In genomic region chr17:39271546-39271945, GRCh38 we compare ENCODE assay signal across 25 cellular contexts.
DNase-seq lines count a peak whose midpoint lies in the region; ATAC-seq and TF ChIP-seq lines count a peak whose summit lies in the region.
"Had no signal": no experiment of that assay in that cellular context is flagged by ENCODE, and none has a peak within 500 bp of the region (broad histone marks: within the 10 kb centered on the region; RNA-seq: fewer than 3 reads in every experiment).

No MANE protein-coding gene starts in this region.

- no peak for TF ChIP-seq CTCF in AG09319 (IDR thresholded peaks at IDR 0.05; ENCODE audit: low read depth, low read length)

- no peak for ATAC-seq in GM18907 (IDR thresholded peaks at IDR 0.05; ENCODE audit: unreplicated experiment)
- ATAC-seq: gastrocnemius medialis; GM12878; HCT116; HepG2; naive thymus-derived CD8-positive, alpha-beta T cell; stimulated activated memory B cell treated with anti-CD40 and anti-IgM and Interleukin-4, amounts not matched to agents 10 μg/mL and 1 μg/mL and 100 μg/mL, for 72 hours had no signal

- peak; percentile 31 for DNase-seq in AG09319 (ENCODE audit: extremely low read depth, low read depth)
- DNase-seq in HCEC 1CT = peak; percentile 27
- peak; percentile 59 for DNase-seq in amniotic epithelial cell (ENCODE audit: low read depth)
- DNase-seq in iris pigment epithelial cell (ENCODE audit: low read depth) = peak; percentile 55
- DNase-seq in activated gamma-delta T cell treated with Interleukin-2 at 50 U/mL for 16 hours = no peak
- no peak for DNase-seq in stimulated activated CD8-positive, alpha-beta memory T cell treated with anti-CD3 and anti-CD28 coated beads, Interleukin-4, amount 100 ng/mL, for 48 hours
- DNase-seq in OCI-M1 (lab: John Stamatoyannopoulos, UW) = no peak
- DNase-seq: activated CD4-positive, alpha-beta memory T cell treated with anti-CD3 and anti-CD28 coated beads, Interleukin-2, amount 10 ng/mL, durations not matched to agents 7 days and 5 days; activated CD4-positive, CD25-positive, alpha-beta regulatory T cell treated with anti-CD3 and anti-CD28 coated beads, Interleukin-2, amount 50 U/mL, for 72 hours; activated effector memory CD4-positive, alpha-beta T cell treated with Interleukin-2 at 50 U/mL for 16 hours; cerebellar nuclear complex; DMS79; gastrocnemius medialis; midbrain; naive thymus-derived CD8-positive, alpha-beta T cell; NCI-H1105 treated with DMSO at 0.1 percent for 48 hours; NCI-H2029; NCI-H774; SHP77; stimulated activated CD4-positive, alpha-beta T cell treated with anti-CD3 and anti-CD28 coated beads, Interleukin-2, amount 100 ng/mL, for 48 hours had no signal

Comparison
In these comparisons a context has a peak if more than half of its experiments do, and no peak if none do; other contexts are left out.
1. DNase-seq: peak in AG09319 (single experiment), HCEC 1CT (single experiment), amniotic epithelial cell (single experiment) and iris pigment epithelial cell (single experiment); none in activated gamma-delta T cell treated with Interleukin-2 at 50 U/mL for 16 hours (single experiment), stimulated activated CD8-positive, alpha-beta memory T cell treated with anti-CD3 and anti-CD28 coated beads, Interleukin-4, amount 100 ng/mL, for 48 hours (single experiment) and OCI-M1 (single experiment).